31 cellular contexts compared by ENCODE assay signal in the genomic region with DNA sequence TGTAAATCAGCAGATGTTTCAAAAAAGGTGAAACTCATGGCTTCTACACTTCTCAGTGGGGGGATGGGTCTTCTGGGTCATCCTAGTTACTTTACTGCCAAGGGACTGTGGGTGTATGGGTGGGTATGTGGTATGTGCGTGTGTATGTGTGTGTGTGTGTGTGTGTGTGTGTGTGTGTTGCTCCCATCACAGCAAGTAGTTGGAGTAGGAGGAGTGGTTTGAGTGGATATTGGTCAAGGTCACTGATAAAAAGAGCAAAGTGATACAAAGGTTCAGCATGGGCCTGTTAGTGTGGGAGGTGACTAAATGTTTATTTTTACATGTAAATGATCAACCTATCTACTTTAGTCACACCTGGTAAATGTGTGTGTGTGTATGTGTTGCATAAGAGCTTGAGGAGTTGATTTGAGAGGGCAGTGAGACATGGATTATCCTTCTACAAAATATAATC. TPM values are rescaled to one million over a fixed set of nuclear protein-coding genes. Genes with fewer than 3 reads are reported as not detected.
A peak's percentile ranks its signal among the peaks of the same experiment; 100 is the strongest.
DNase-seq lines count a peak whose midpoint lies in the region; ATAC-seq and TF ChIP-seq lines count a peak whose summit lies in the region.
"Had no signal": no experiment of that assay in that cellular context is flagged by ENCODE, and none has a peak within 500 bp of the region (broad histone marks: within the 10 kb centered on the region; RNA-seq: fewer than 3 reads in every experiment).

No MANE protein-coding gene starts in this region.

- H3K27me3 Mint-ChIP-seq in WTC11 (ENCODE audit: low read depth): peaks cover 22% of the 10 kb centered on the region
- H3K27me3 Mint-ChIP-seq: activated CD4-positive, alpha-beta memory T cell treated with anti-CD3 and anti-CD28 coated beads for 36 hours; activated naive CD8-positive, alpha-beta T cell; CD4-positive, CD25-positive, alpha-beta regulatory T cell; effector memory CD8-positive, alpha-beta T cell had no signal

- H4K8ac ChIP-seq in neuronal stem cell (ENCODE audit: low read depth, low read length): no peak overlapping the region

- H3K27ac Mint-ChIP-seq in WTC11: peak overlapping the region; percentile 100
- H3K27ac Mint-ChIP-seq: activated CD4-positive, alpha-beta memory T cell treated with anti-CD3 and anti-CD28 coated beads for 36 hours; activated naive CD8-positive, alpha-beta T cell; activated T-helper 2 cell treated with anti-CD3 and anti-CD28 coated beads, Interferon-gamma antibody, Interleukin-2, Interleukin-4, amounts not matched to agents 10 μg/mL and 5 μg/mL and 100 μg/mL, durations not matched to agents 14 hours and 24 hours and 36 hours; CD4-positive, CD25-positive, alpha-beta regulatory T cell; effector memory CD8-positive, alpha-beta T cell; T-helper 1 cell treated with Interleukin-12 subunit alpha and Interleukin-12 subunit beta and Interleukin-4 antibody, amounts not matched to agents 30 μg/mL and 1 μg/mL, for 36 hours had no signal

- H3K9me3 ChIP-seq in iPS-18a (ENCODE audit: control insufficient read depth, low read depth, low read length): no peaks in the 10 kb centered on the region
- H3K9me3 ChIP-seq in mucosa of rectum (ENCODE audit: control insufficient read depth in 2 of 2, low read length in 2 of 2): no peaks in the 10 kb centered on the region
- no peaks in the 10 kb centered on the region for H3K9me3 ChIP-seq in neuronal stem cell (replicated peaks in 1 of 2; ENCODE audit: control insufficient read depth in 2 of 2, insufficient read depth in 1 of 2, low read depth in 1 of 2, low read length in 2 of 2)
- H3K9me3 ChIP-seq: esophagus squamous epithelium, vagina had no signal

- peak; percentile 69 for DNase-seq in DMS53 (lab: John Stamatoyannopoulos, UW)
- no peak for DNase-seq in WTC11 (ENCODE audit: low spot score)
- no peak for DNase-seq in SK-N-DZ (ENCODE audit: low spot score)
- DNase-seq in neuronal stem cell (ENCODE audit: low spot score): no peak
- no peak for DNase-seq in NCI-H1092 treated with DMSO at 0.1 percent for 48 hours (lab: John Stamatoyannopoulos, UW)
- DNase-seq: activated CD4-positive, alpha-beta memory T cell treated with anti-CD3 and anti-CD28 coated beads for 36 hours; activated CD8-positive, alpha-beta memory T cell treated with anti-CD3 and anti-CD28 coated beads, Interleukin-2, amount 50 U/mL, for 48 hours; aorta; CD4-positive, CD25-positive, alpha-beta regulatory T cell; DMS 273 treated with DMSO at 0.1 percent for 48 hours; effector memory CD8-positive, alpha-beta T cell; esophagus squamous epithelium; foreskin melanocyte; islet precursor cell; NCI-H1436 treated with DMSO at 0.1 percent for 48 hours; NCI-H2107; NCI-H774; stimulated activated naive CD4-positive, alpha-beta T cell treated with Interleukin-2 at 50 U/mL for 16 hours had no signal

- POLR2A ChIA-PET in WTC11 (lab: Charles Lee): interaction anchor here (0.6 to 1.1 kb wide), 2 partner anchors 72 to 119 kb away, joined by 3 read pairs; no protein-coding TSS in a partner anchor

- H2BK5ac ChIP-seq in neuronal stem cell (ENCODE audit: low read length): no peak overlapping the region

- peaks cover 72% of the 10 kb centered on the region for H3K4me1 Mint-ChIP-seq in WTC11
- H3K4me1 Mint-ChIP-seq: CD4-positive, CD25-positive, alpha-beta regulatory T cell; neural crest cell had no signal

- ATAC-seq in WTC11: no peak
- no peak for ATAC-seq in HG03460 (IDR thresholded peaks at IDR 0.05; ENCODE audit: unreplicated experiment)
- ATAC-seq: activated CD4-positive, CD25-positive, alpha-beta regulatory T cell treated with anti-CD3 and anti-CD28 coated beads, Interleukin-2, amount 50 U/mL, for 24 hours; effector memory CD8-positive, alpha-beta T cell had no signal

- no peak overlapping the region for H3K23ac ChIP-seq in neuronal stem cell (ENCODE audit: low read depth, low read length, poor library complexity)

- H3K36me3 ChIP-seq in iPS-18a (ENCODE audit: control insufficient read depth, low read depth, low read length) (no peaks in the 10 kb centered on the region), mucosa of rectum (ENCODE audit: control insufficient read depth in 2 of 2, insufficient read depth in 2 of 2, low read length in 2 of 2) (no peaks in the 10 kb centered on the region), neuronal stem cell (replicated peaks in 1 of 2; ENCODE audit: control insufficient read depth in 2 of 2, insufficient read depth in 2 of 2, low read length in 2 of 2) (no peaks in the 10 kb centered on the region)
- H3K36me3 ChIP-seq: esophagus squamous epithelium, vagina had no signal

- H2AFZ ChIP-seq in neuronal stem cell (ENCODE audit: low read length): no peak overlapping the region

- no peak overlapping the region for H2BK15ac ChIP-seq in neuronal stem cell (ENCODE audit: low read length)

- H3K4ac ChIP-seq in neuronal stem cell (ENCODE audit: low read length): no peak overlapping the region

- no peak overlapping the region for H2BK12ac ChIP-seq in neuronal stem cell (ENCODE audit: low read length)

- H3K9ac ChIP-seq in iPS-18a (ENCODE audit: low read length) (no peak overlapping the region), mucosa of rectum (ENCODE audit: low read depth in 1 of 2, low read length in 2 of 2) (no peak overlapping the region), neuronal stem cell (ENCODE audit: low read depth, low read length, poor library complexity) (no peak overlapping the region)

- no peak overlapping the region for H2BK120ac ChIP-seq in neuronal stem cell (ENCODE audit: low read depth, low read length)

- no peak overlapping the region for H4K91ac ChIP-seq in neuronal stem cell (ENCODE audit: low read depth, low read length, poor library complexity)

- H3K14ac ChIP-seq in neuronal stem cell (ENCODE audit: low read length): no peak overlapping the region

- CTCF ChIA-PET in WTC11 (lab: Charles Lee): interaction anchor here (0.9 to 5.3 kb wide), 7 partner anchors 26 to 153 kb away, joined by 3 to 56 read pairs (median 5); no protein-coding TSS in a partner anchor

- no peak overlapping the region for H3K18ac ChIP-seq in neuronal stem cell (ENCODE audit: low read length)

- no peak overlapping the region for H3K4me2 ChIP-seq in neuronal stem cell (ENCODE audit: insufficient read depth, low read length, poor library complexity, severe bottlenecking)

- no peaks in the 10 kb centered on the region for H3K79me1 ChIP-seq in neuronal stem cell (ENCODE audit: low read depth, low read length)

- TF ChIP-seq CTCF in WTC11 (IDR thresholded peaks at IDR 0.05): no peak

- no peak overlapping the region for H2AK5ac ChIP-seq in neuronal stem cell (ENCODE audit: low read depth, low read length)

- H3K4me1 ChIP-seq in iPS-18a (ENCODE audit: control insufficient read depth, low read depth, low read length) (peaks cover 39% of the 10 kb centered on the region), mucosa of rectum (ENCODE audit: control insufficient read depth in 2 of 2, insufficient read depth in 2 of 2, low read length in 2 of 2) (peaks cover 2 to 7% of the 10 kb centered on the region in 2 donors), neuronal stem cell (ENCODE audit: control insufficient read depth in 2 of 2, insufficient read depth in 1 of 2, low read depth in 1 of 2, low read length in 2 of 2) (peaks cover 0 to 7% of the 10 kb centered on the region in 2 donors)
- H3K4me1 ChIP-seq: vagina had no signal

- no peaks in the 10 kb centered on the region for H3K9me3 Mint-ChIP-seq in WTC11
- H3K9me3 Mint-ChIP-seq: activated CD4-positive, alpha-beta memory T cell treated with anti-CD3 and anti-CD28 coated beads for 36 hours; activated T-helper 2 cell treated with anti-CD3 and anti-CD28 coated beads, Interferon-gamma antibody, Interleukin-2, Interleukin-4, amounts not matched to agents 10 μg/mL and 5 μg/mL and 100 μg/mL, durations not matched to agents 14 hours and 24 hours and 36 hours; T-helper 1 cell treated with Interleukin-12 subunit alpha and Interleukin-12 subunit beta and Interleukin-4 antibody, amounts not matched to agents 30 μg/mL and 1 μg/mL, for 36 hours had no signal

- no CpG with 5 or more reads among the region's 1 CpG for WGBS in neuronal stem cell (ENCODE audit: extremely low coverage in 2 of 2, insufficient read length in 2 of 2, insufficient replicate concordance in 1 of 2), 2 donors

- peaks cover 7% of the 10 kb centered on the region; the same call in 1 of the 2 replicates for H3K36me3 Mint-ChIP-seq in WTC11
- H3K36me3 Mint-ChIP-seq: activated CD4-positive, alpha-beta memory T cell treated with anti-CD3 and anti-CD28 coated beads for 36 hours; activated naive CD8-positive, alpha-beta T cell had no signal

- H3K27me3 ChIP-seq in iPS-18a (ENCODE audit: control insufficient read depth, insufficient read depth, low read length): peaks cover 8% of the 10 kb centered on the region
- no peaks in the 10 kb centered on the region for H3K27me3 ChIP-seq in mucosa of rectum (ENCODE audit: control insufficient read depth in 2 of 2, insufficient read depth in 2 of 2, low read length in 2 of 2)
- no peaks in the 10 kb centered on the region for H3K27me3 ChIP-seq in neuronal stem cell (ENCODE audit: control insufficient read depth in 3 of 3, insufficient read depth in 3 of 3, low read depth in 1 of 3, low read length in 3 of 3)
- H3K27me3 ChIP-seq: esophagus squamous epithelium, vagina had no signal

- no peak overlapping the region for H3K27ac ChIP-seq in iPS-18a (ENCODE audit: low read length)
- peak overlapping the region; percentile 13 to 38 for H3K27ac ChIP-seq in mucosa of rectum (ENCODE audit: low read depth in 2 of 2, low read length in 2 of 2)
- no peak overlapping the region for H3K27ac ChIP-seq in neuronal stem cell (replicated peaks; ENCODE audit: low read length)
- H3K27ac ChIP-seq: coronary artery, esophagus squamous epithelium, SK-N-MC, vagina had no signal

- H3K4me3 ChIP-seq in iPS-18a (ENCODE audit: low read length): peak overlapping the region; percentile 52
- H3K4me3 ChIP-seq in mucosa of rectum (ENCODE audit: low read length in 2 of 2): no peak overlapping the region
- H3K4me3 ChIP-seq in neuronal stem cell (ENCODE audit: low read length in 2 of 2): no peak overlapping the region
- H3K4me3 ChIP-seq: coronary artery, esophagus squamous epithelium, SK-N-MC, vagina had no signal

- peak overlapping the region; percentile 81 for H3K4me3 Mint-ChIP-seq in WTC11
- H3K4me3 Mint-ChIP-seq: activated CD4-positive, alpha-beta memory T cell treated with anti-CD3 and anti-CD28 coated beads for 36 hours; activated naive CD8-positive, alpha-beta T cell; CD4-positive, CD25-positive, alpha-beta regulatory T cell; effector memory CD8-positive, alpha-beta T cell; neural crest cell; T-helper 1 cell treated with Interleukin-12 subunit alpha and Interleukin-12 subunit beta and Interleukin-4 antibody, amounts not matched to agents 30 μg/mL and 1 μg/mL, for 36 hours had no signal

RNA-seq across cellular contexts. Expression of a gene that starts 11.8 kb away (rescaled TPM):
- total RNA-seq in WTC11 (2021): 36.5 to 49.8 TPM (median 48.1 TPM) in 3 replicates
- polyA plus RNA-seq in SK-N-DZ (2014; cell fraction: cytosol; rRNA removed): not detected in 2 replicates
- not detected in 2 replicates for polyA plus RNA-seq in SK-N-DZ (2014; cell fraction: nucleus; rRNA removed)
- polyA plus RNA-seq in neuronal stem cell (2013, experiment 1 of 2): 1.5 TPM
- 1.5 TPM for polyA plus RNA-seq in neuronal stem cell (2013, experiment 2 of 2)
- total RNA-seq: activated CD4-positive, alpha-beta memory T cell treated with anti-CD3 and anti-CD28 coated beads for 36 hours; activated T-helper 2 cell treated with anti-CD3 and anti-CD28 coated beads, Interferon-gamma antibody, Interleukin-2, Interleukin-4, amounts not matched to agents 10 μg/mL and 5 μg/mL and 100 μg/mL, durations not matched to agents 14 hours and 24 hours and 36 hours; G401; lung microvascular endothelial cell had no signal

Comparison
In these comparisons a context has a peak if more than half of its experiments do, and no peak if none do; other contexts are left out.
1. H3K27ac ChIP-seq: peak in mucosa of rectum (2 of 2); none in iPS-18a (single experiment) and neuronal stem cell (single experiment).